ENCODE assay signal across 8 cellular contexts in the genomic region with DNA sequence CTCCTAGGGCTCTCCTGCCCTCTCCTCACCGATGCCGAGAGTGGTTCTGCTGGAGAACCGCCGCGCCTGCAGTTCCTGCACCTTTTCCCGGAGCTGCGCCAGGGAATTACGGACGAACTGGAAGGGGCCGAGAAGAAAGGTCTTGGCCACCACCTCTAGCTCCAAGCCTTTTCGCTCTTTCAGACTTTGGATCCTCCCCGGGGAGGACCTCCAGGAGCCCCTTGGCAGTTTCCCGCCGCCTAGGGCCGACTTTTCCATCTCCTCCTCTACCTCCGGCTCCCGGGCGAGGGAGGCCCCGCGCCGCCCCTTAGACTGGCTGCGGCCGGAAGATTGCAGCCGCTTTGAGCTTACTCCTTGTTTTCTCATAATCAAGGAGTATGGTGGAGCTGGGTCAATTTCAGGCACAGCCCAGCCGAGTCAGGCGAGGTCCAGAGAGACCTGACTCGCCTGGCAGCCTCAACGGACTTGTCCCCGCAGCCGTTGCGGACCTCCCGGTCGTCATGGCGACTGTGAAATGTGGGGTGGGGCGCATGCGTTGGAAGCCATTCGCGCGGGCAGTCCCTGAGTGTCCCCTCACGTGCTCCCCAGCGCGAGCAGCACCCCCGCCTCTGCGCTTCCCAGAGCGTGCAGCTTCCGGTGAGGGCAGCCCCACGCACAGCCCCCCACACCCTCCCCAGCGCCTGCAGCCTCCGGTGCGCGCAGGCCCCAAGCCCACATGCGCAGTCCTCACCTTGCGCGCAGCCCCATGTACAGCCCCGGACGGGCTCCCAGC. TPM values are rescaled to one million over a fixed set of nuclear protein-coding genes. Genes with fewer than 3 reads are reported as not detected.
DNase-seq lines count a peak whose midpoint lies in the region; ATAC-seq and TF ChIP-seq lines count a peak whose summit lies in the region.

A gene (minus strand): TSS at position 466 of the 772 bp plus-strand sequence. CDS start 100 bp downstream, at position 366.

- in situ Hi-C loops in T47D (cut with HindIII; ENCODE audit: low pct_unique_long_range_greater_than_20kb, low sequenced_read_pairs): no loop called here

- POLR2A ChIA-PET in MCF 10A (lab: Yijun Ruan, JAX): no interaction called here

- no peaks in the 10 kb centered on the region for H3K36me3 Mint-ChIP-seq in MCF 10A (ENCODE audit: insufficient read depth, unreplicated experiment)
- no peaks in the 10 kb centered on the region for H3K36me3 Mint-ChIP-seq in activated naive CD8-positive, alpha-beta T cell treated with anti-CD3 and anti-CD28 coated beads, Interleukin-2, amount 50 U/mL, for 24 hours (ENCODE audit: low read depth)

- H3K27ac ChIP-seq in cardiac muscle cell (peak within 1 kb of the TSS; percentile 44), osteoblast (ENCODE audit: low read depth, low read length) (no peak within 1 kb of the TSS), tibial artery (peak within 1 kb of the TSS; percentile 92 to 98)

- H3K4me3 ChIP-seq in cardiac muscle cell: peak within 1 kb of the TSS; percentile 54
- H3K4me3 ChIP-seq in osteoblast (ENCODE audit: insufficient read depth, low read length): peak within 1 kb of the TSS; percentile 77
- peak within 1 kb of the TSS; percentile 74 to 88 for H3K4me3 ChIP-seq in tibial artery

- no peak within 1 kb of the TSS for H3K4me3 Mint-ChIP-seq in MCF 10A (ENCODE audit: unreplicated experiment)
- peak within 1 kb of the TSS; percentile 88 for H3K4me3 Mint-ChIP-seq in activated naive CD8-positive, alpha-beta T cell treated with anti-CD3 and anti-CD28 coated beads, Interleukin-2, amount 50 U/mL, for 24 hours

- peak within 1 kb of the TSS; percentile 89 for H3K4me2 ChIP-seq in osteoblast (ENCODE audit: insufficient read depth, low read length)

- H3K4me1 ChIP-seq in cardiac muscle cell (ENCODE audit: low read depth): peaks cover 7% of the 10 kb centered on the region
- no peaks in the 10 kb centered on the region for H3K4me1 ChIP-seq in osteoblast (ENCODE audit: insufficient read depth, low read length)
- peaks cover 0 to 15% (median 0%) of the 10 kb centered on the region in 4 donors for H3K4me1 ChIP-seq in tibial artery

- CTCF ChIA-PET in MCF 10A (lab: Yijun Ruan, JAX): no interaction called here

- intact Hi-C loops in MCF 10A (cut with micrococcal nuclease) (no loop called here), tibial artery (cut with DNase I; ENCODE audit: low total_unique reads) (no loop called here)

- no peak within 1 kb of the TSS for H3K27ac Mint-ChIP-seq in MCF 10A (ENCODE audit: low read depth, unreplicated experiment)
- H3K27ac Mint-ChIP-seq in activated naive CD8-positive, alpha-beta T cell treated with anti-CD3 and anti-CD28 coated beads, Interleukin-2, amount 50 U/mL, for 24 hours: peak within 1 kb of the TSS; percentile 90

- H3K27me3 ChIP-seq in cardiac muscle cell (peaks cover 4% of the 10 kb centered on the region), osteoblast (ENCODE audit: insufficient read depth, low read length) (no peaks in the 10 kb centered on the region), tibial artery (no peaks in the 10 kb centered on the region)

- H3K4me1 Mint-ChIP-seq in MCF 10A (ENCODE audit: insufficient read depth, unreplicated experiment): no peaks in the 10 kb centered on the region
- H3K4me1 Mint-ChIP-seq in activated naive CD8-positive, alpha-beta T cell treated with anti-CD3 and anti-CD28 coated beads, Interleukin-2, amount 50 U/mL, for 24 hours: peaks cover 34% of the 10 kb centered on the region

- H3K36me3 ChIP-seq in cardiac muscle cell: no peaks in the 10 kb centered on the region
- H3K36me3 ChIP-seq in osteoblast (ENCODE audit: insufficient read depth, low read length): no peaks in the 10 kb centered on the region
- no peaks in the 10 kb centered on the region for H3K36me3 ChIP-seq in tibial artery

- peaks cover 56% of the 10 kb centered on the region for H3K27me3 Mint-ChIP-seq in MCF 10A (ENCODE audit: insufficient read depth, unreplicated experiment)
- H3K27me3 Mint-ChIP-seq in activated naive CD8-positive, alpha-beta T cell treated with anti-CD3 and anti-CD28 coated beads, Interleukin-2, amount 50 U/mL, for 24 hours: peaks cover 10% of the 10 kb centered on the region

- no TSS peak for BruUV-seq in MCF 10A (replicated peaks; lab: Mats Ljungman, UMichigan)

- H3K9me3 ChIP-seq in cardiac muscle cell (ENCODE audit: low read depth) (no peaks in the 10 kb centered on the region), osteoblast (ENCODE audit: low read depth, low read length) (no peaks in the 10 kb centered on the region), tibial artery (no peaks in the 10 kb centered on the region)

- H4K20me1 ChIP-seq in osteoblast (ENCODE audit: insufficient read depth, low read length): no peaks in the 10 kb centered on the region

- DNase-seq in T47D (ENCODE audit: low read depth in 1 of 2, low spot score in 1 of 2) (peak; percentile 33 to 54), MCF 10A (ENCODE audit: unreplicated experiment) (no peak), RPMI7951 (ENCODE audit: low read depth) (peak; percentile 77), cardiac muscle cell (ENCODE audit: low read depth in 1 of 2, low spot score in 1 of 2) (peak; percentile 80 to 82), osteoblast (ENCODE audit: insufficient read length, low spot score, missing footprints) (peak; percentile 64), tibial artery (peak; percentile 73 to 92)
- peak; percentile 79 for DNase-seq in activated naive CD8-positive, alpha-beta T cell treated with anti-CD3 and anti-CD28 coated beads, Interleukin-2, amount 50 U/mL, for 24 hours

- H3K9me3 Mint-ChIP-seq in MCF 10A (ENCODE audit: unreplicated experiment): no peaks in the 10 kb centered on the region
- H3K9me3 Mint-ChIP-seq in activated naive CD8-positive, alpha-beta T cell treated with anti-CD3 and anti-CD28 coated beads, Interleukin-2, amount 50 U/mL, for 24 hours: no peaks in the 10 kb centered on the region

- TF ChIP-seq CTCF in MCF 10A (IDR thresholded peaks at IDR 0.05; ENCODE audit: unreplicated experiment) (no peak), cardiac muscle cell (IDR thresholded peaks at IDR 0.05; ENCODE audit: low read depth, low read length) (no peak), osteoblast (IDR thresholded peaks at IDR 0.05; ENCODE audit: extremely low read depth, low read depth, low read length) (no peak), tibial artery (IDR thresholded peaks at IDR 0.05) (no peak)

- peak; percentile 59 for ATAC-seq in HG03571 (IDR thresholded peaks at IDR 0.05; ENCODE audit: unreplicated experiment)
- ATAC-seq in activated naive CD8-positive, alpha-beta T cell treated with anti-CD3 and anti-CD28 coated beads, Interleukin-2, amount 50 U/mL, for 24 hours: peak; percentile 97

- H2AFZ ChIP-seq in osteoblast (ENCODE audit: low read length): peak within 1 kb of the TSS; percentile 85

- H3K79me2 ChIP-seq in osteoblast (ENCODE audit: insufficient read depth, low read length): no peaks in the 10 kb centered on the region

RNA-seq across cellular contexts. Expression of the gene that starts here (rescaled TPM):
- total RNA-seq in MCF 10A (2022): not detected in 2 replicates
- 4.1 and 5.4 TPM in 2 replicates for total RNA-seq in RPMI7951 (2014; rRNA removed; shearing (Covaris generic))
- total RNA-seq in cardiac muscle cell: 13.0 and 25.9 TPM in 2 replicates
- polyA plus RNA-seq in cardiac muscle cell: 12.9 and 18.2 TPM in 2 replicates
- 1.1 and 2.7 TPM in 2 replicates for total RNA-seq in osteoblast
